ENCODE assay signal across 8 cellular contexts in genomic region chr6:32178547-32179440, GRCh38. TPM values are rescaled to one million over a fixed set of nuclear protein-coding genes. Genes with fewer than 3 reads are reported as not detected.
DNase-seq lines count a peak whose midpoint lies in the region; ATAC-seq, FAIRE-seq and TF ChIP-seq lines count a peak whose summit lies in the region.

No MANE protein-coding gene starts in this region.

- peak overlapping the region; percentile 80 for H3K9ac ChIP-seq in NT2/D1 (ENCODE audit: insufficient read length, low read depth)

- H3K4me1 Mint-ChIP-seq in effector memory CD8-positive, alpha-beta T cell (ENCODE audit: low read depth in 2 of 2) = peaks cover 49 to 50% of the 10 kb centered on the region in 2 donors

- FAIRE-seq in GM12891 (lab: Jason Lieb, UNC) (no peak), frontal cortex (lab: Jason Lieb, UNC) (no peak)

- H3K27me3 Mint-ChIP-seq in effector memory CD8-positive, alpha-beta T cell = no peaks in the 10 kb centered on the region

- no peak overlapping the region for H2AFZ ChIP-seq in neuron (ENCODE audit: low read depth, low read length)

- DNase-seq in GM12891 (ENCODE audit: insufficient read length, low spot score) (no peak), NT2/D1 (ENCODE audit: low read depth, low spot score) (no peak), GOT3 (lab: John Stamatoyannopoulos, UW) (no peak), frontal cortex (ENCODE audit: low spot score in 2 of 2) (no peak), SKM-1 treated with dmso at 0.1 percent for 144 hours (lab: John Stamatoyannopoulos, UW; ENCODE audit: unreplicated experiment) (no peak)
- no peak for DNase-seq in effector memory CD8-positive, alpha-beta T cell

- 0 out of 2 replicates have a peak, but pooled peaks have one; percentile 20 for TF ChIP-seq POLR2A in GM12891 (IDR thresholded peaks at IDR 0.05; ENCODE audit: low read depth, low read length)

- H3K4me1 ChIP-seq in NT2/D1 (ENCODE audit: insufficient read depth, insufficient read length) (peaks cover 3% of the 10 kb centered on the region), neuron (ENCODE audit: insufficient read depth, low read length) (peaks cover 37% of the 10 kb centered on the region)

- H3K36me3 ChIP-seq in NT2/D1 (ENCODE audit: insufficient read depth, insufficient read length, low read length) (peaks cover 40% of the 10 kb centered on the region), neuron (ENCODE audit: insufficient read depth, low read length) (peaks cover 34% of the 10 kb centered on the region)

- peaks cover 34% of the 10 kb centered on the region for H3K36me3 Mint-ChIP-seq in effector memory CD8-positive, alpha-beta T cell (ENCODE audit: insufficient read depth)

- ATAC-seq in effector memory CD8-positive, alpha-beta T cell (replicated peaks) = no peak
- no peak for ATAC-seq in GM18520 (IDR thresholded peaks at IDR 0.05; ENCODE audit: unreplicated experiment)

- H3K9me3 ChIP-seq in NT2/D1 (ENCODE audit: insufficient read depth, low read length) = no peaks in the 10 kb centered on the region
- no peaks in the 10 kb centered on the region for H3K9me3 ChIP-seq in neuron (ENCODE audit: low read length)

- peak overlapping the region; percentile 97 to 98 for H3K27ac Mint-ChIP-seq in effector memory CD8-positive, alpha-beta T cell

- peak overlapping the region; percentile 87 to 91 for H3K4me3 Mint-ChIP-seq in effector memory CD8-positive, alpha-beta T cell

- H3K9me3 Mint-ChIP-seq in effector memory CD8-positive, alpha-beta T cell = no peaks in the 10 kb centered on the region

- H3K4me3 ChIP-seq in NT2/D1 (ENCODE audit: insufficient read length, low read depth) (peak overlapping the region; percentile 69), neuron (ENCODE audit: low read length) (peak overlapping the region; percentile 62)

- H3K27me3 ChIP-seq in NT2/D1 (ENCODE audit: insufficient read depth, insufficient read length) = no peaks in the 10 kb centered on the region
- H3K27me3 ChIP-seq in neuron (ENCODE audit: insufficient read depth, low read length) = no peaks in the 10 kb centered on the region

TF ChIP-seq in GM12891, 5 proteins besides CTCF, POLR2A, EP300 and RAD21:
- TF ChIP-seq SPI1 (IDR thresholded peaks at IDR 0.05; ENCODE audit: low read depth, low read length) (no peak), TAF1 (IDR thresholded peaks at IDR 0.05; ENCODE audit: low read depth, low read length) (no peak), PAX5 (IDR thresholded peaks at IDR 0.05; ENCODE audit: insufficient read depth, low read length, severe bottlenecking) (no peak), POU2F2 (IDR thresholded peaks at IDR 0.05; ENCODE audit: low read depth, low read length) (no peak), POLR2AphosphoS5 (IDR thresholded peaks at IDR 0.05; ENCODE audit: low read depth, low read length) (no peak)

RNA-seq across cellular contexts. Expression of gene RNF5, which starts 0.6 kb away (rescaled TPM):
- polyA plus RNA-seq in GM12891 (2012; ENCODE audit: low read depth, missing spikeins) = 97.5 TPM
- 104 TPM for total RNA-seq in frontal cortex

RNA-seq across cellular contexts. Expression of gene AGPAT1, which starts 2.9 kb away (rescaled TPM):
- 26.8 TPM for polyA plus RNA-seq in GM12891 (2012; ENCODE audit: low read depth, missing spikeins)
- total RNA-seq in frontal cortex = 14.3 TPM

RNA-seq across cellular contexts. Expression of gene AGER, which starts 5.3 kb away (rescaled TPM):
- 12.8 TPM for polyA plus RNA-seq in GM12891 (2012; ENCODE audit: low read depth, missing spikeins)
- 0.82 TPM for total RNA-seq in frontal cortex

RNA-seq across cellular contexts. Expression of gene PBX2, which starts 11.2 kb away (rescaled TPM):
- polyA plus RNA-seq in GM12891 (2012; ENCODE audit: low read depth, missing spikeins) = 53.1 TPM
- 11.8 TPM for total RNA-seq in frontal cortex

RNA-seq across cellular contexts. Expression of gene GPSM3, which starts 13.6 kb away (rescaled TPM):
- polyA plus RNA-seq in GM12891 (2012; ENCODE audit: low read depth, missing spikeins) = 155 TPM
- total RNA-seq in frontal cortex = 0.41 TPM
